In genomic region chr16:74601131-74601871, GRCh38 we compare ENCODE assay signal across 8 cellular contexts. TPM values are rescaled to one million over a fixed set of nuclear protein-coding genes. Genes with fewer than 3 reads are reported as not detected.
A peak's percentile ranks its signal among the peaks of the same experiment; 100 is the strongest.
DNase-seq lines count a peak whose midpoint lies in the region; ATAC-seq and TF ChIP-seq lines count a peak whose summit lies in the region.

No MANE protein-coding gene starts in this region.

- H3K9me3 Mint-ChIP-seq in activated T-cell treated with anti-CD3 and anti-CD28 coated beads, Interleukin-2, amount 50 U/mL, for 72 hours, result no peaks in the 10 kb centered on the region

- peaks cover 2 to 20% of the 10 kb centered on the region in 2 donors for H3K36me3 Mint-ChIP-seq in activated T-cell treated with anti-CD3 and anti-CD28 coated beads, Interleukin-2, amount 50 U/mL, for 72 hours (ENCODE audit: insufficient read depth in 2 of 2)

- peak; percentile 75 for ATAC-seq in GM21390 (IDR thresholded peaks at IDR 0.05; ENCODE audit: unreplicated experiment)
- peak; percentile 99 for ATAC-seq in activated T-cell treated with anti-CD3 and anti-CD28 coated beads, Interleukin-2, amount 50 U/mL, for 72 hours (replicated peaks in 1 of 2)

- TF ChIP-seq CTCF in NB4 (IDR thresholded peaks at IDR 0.05; ENCODE audit: low read depth, low read length) (no peak), GM13977 (IDR thresholded peaks at IDR 0.05; ENCODE audit: extremely low read depth, insufficient read depth, missing control alignments) (no peak)

- H3K27me3 Mint-ChIP-seq in activated T-cell treated with anti-CD3 and anti-CD28 coated beads, Interleukin-2, amount 50 U/mL, for 72 hours (ENCODE audit: low read depth), result no peaks in the 10 kb centered on the region

- in situ Hi-C loops in GM13977 (cut with MboI; ENCODE audit: low pct_unique_long_range_greater_than_20kb, low sequenced_read_pairs, unreplicated experiment), result loop anchor here (25.0 kb wide), 1 partner anchor 114 kb away; no protein-coding TSS in a partner anchor

- TF ChIP-seq POLR2A in NB4 (IDR thresholded peaks at IDR 0.05; ENCODE audit: extremely low read depth, insufficient read length), result no peak

- DNase-seq in NB4 (ENCODE audit: low read depth) (peak; percentile 71), amygdala (lab: John Stamatoyannopoulos, UW) (no peak), NCI-H2081 treated with DMSO at 0.1 percent for 48 hours (lab: John Stamatoyannopoulos, UW) (no peak), hippocampal formation (lab: John Stamatoyannopoulos, UW) (no peak), GM13977 (ENCODE audit: low spot score) (no peak)
- DNase-seq in activated T-cell treated with anti-CD3 and anti-CD28 coated beads, Interleukin-2, amount 50 U/mL, for 72 hours, result peak; percentile 65 to 77
- DNase-seq in stimulated activated CD4-positive, alpha-beta T cell treated with anti-CD3 and anti-CD28 coated beads, Interleukin-1b, Interleukin-23, amount 100 ng/mL, for 4 hours (ENCODE audit: low read depth in 2 of 2), result peak; percentile 34 to 37

- H3K4me3 ChIP-seq in NB4 (ENCODE audit: low read depth, low read length), result no peak overlapping the region

- H3K4me1 Mint-ChIP-seq in activated T-cell treated with anti-CD3 and anti-CD28 coated beads, Interleukin-2, amount 50 U/mL, for 72 hours (ENCODE audit: low read depth), result peaks cover 88% of the 10 kb centered on the region

- peak overlapping the region; percentile 76 to 79 for H3K4me3 Mint-ChIP-seq in activated T-cell treated with anti-CD3 and anti-CD28 coated beads, Interleukin-2, amount 50 U/mL, for 72 hours

- H3K27ac Mint-ChIP-seq in activated T-cell treated with anti-CD3 and anti-CD28 coated beads, Interleukin-2, amount 50 U/mL, for 72 hours, result peak overlapping the region; percentile 78

RNA-seq across cellular contexts. Expression of gene GLG1, which starts 5.6 kb away (rescaled TPM):
- 10 to 100 TPM; 67.4 to 72.3 TPM for total RNA-seq in activated T-cell treated with anti-CD3 and anti-CD28 coated beads, Interleukin-2, amount 50 U/mL, for 72 hours

Comparison
In these comparisons a context has a peak if more than half of its experiments do, and no peak if none do; other contexts are left out.
1. DNase-seq: peak in NB4 (single experiment), activated T-cell treated with anti-CD3 and anti-CD28 coated beads, Interleukin-2, amount 50 U/mL, for 72 hours (2 of 2) and stimulated activated CD4-positive, alpha-beta T cell treated with anti-CD3 and anti-CD28 coated beads, Interleukin-1b, Interleukin-23, amount 100 ng/mL, for 4 hours (2 of 2); none in amygdala (0 of 56), NCI-H2081 treated with DMSO at 0.1 percent for 48 hours (single experiment), hippocampal formation (0 of 2) and GM13977 (single experiment).